Comparison of ENCODE assay signal across 16 cellular contexts in genomic region chr6:111503660-111504059, GRCh38. TPM values are rescaled to one million over a fixed set of nuclear protein-coding genes. Genes with fewer than 3 reads are reported as not detected.
DNase-seq lines count a peak whose midpoint lies in the region; ATAC-seq and TF ChIP-seq lines count a peak whose summit lies in the region.
"Had no signal": no experiment of that assay in that cellular context is flagged by ENCODE, and none has a peak within 500 bp of the region (broad histone marks: within the 10 kb centered on the region; RNA-seq: fewer than 3 reads in every experiment).

No MANE protein-coding gene starts in this region.

- H3K4me1 ChIP-seq in SJSA1 (replicated peaks) (peaks cover 28% of the 10 kb centered on the region), foreskin keratinocyte (no peaks in the 10 kb centered on the region)

- H3K9me3 Mint-ChIP-seq in immature natural killer cell = no peaks in the 10 kb centered on the region

- no peak for TF ChIP-seq CTCF in foreskin keratinocyte (conservative IDR thresholded peaks at IDR 0.05)

- H3K36me3 Mint-ChIP-seq in immature natural killer cell = peaks cover 0 to 15% (median 0%) of the 10 kb centered on the region in 3 donors

- H3K4me1 Mint-ChIP-seq in immature natural killer cell = no peaks in the 10 kb centered on the region

- H3K9me3 ChIP-seq in SJSA1 (replicated peaks) = no peaks in the 10 kb centered on the region; the same call in 1 of the 2 replicates

- peaks cover 0 to 2% (median 2%) of the 10 kb centered on the region in 3 donors for H3K27me3 Mint-ChIP-seq in immature natural killer cell (ENCODE audit: low read depth in 3 of 3)
- H3K27me3 Mint-ChIP-seq: naive thymus-derived CD8-positive, alpha-beta T cell had no signal

- no peak overlapping the region for H3K4me3 ChIP-seq in SJSA1

- H3K36me3 ChIP-seq in SJSA1 = peaks cover 11% of the 10 kb centered on the region; the same call in 1 of the 2 replicates

- no peaks in the 10 kb centered on the region for H3K27me3 ChIP-seq in SJSA1 (replicated peaks)
- H3K27me3 ChIP-seq in foreskin keratinocyte = no peaks in the 10 kb centered on the region
- H3K27me3 ChIP-seq: BE2C had no signal

- H3K4me3 Mint-ChIP-seq in immature natural killer cell = no peak overlapping the region
- H3K4me3 Mint-ChIP-seq: activated T-cell treated with anti-CD3 and anti-CD28 coated beads, Interleukin-2, amount 50 U/mL, for 72 hours; naive thymus-derived CD8-positive, alpha-beta T cell had no signal

- ATAC-seq in HG02763 (IDR thresholded peaks at IDR 0.05; ENCODE audit: unreplicated experiment) (no peak), foreskin keratinocyte (no peak), HG02678 (IDR thresholded peaks at IDR 0.05; ENCODE audit: unreplicated experiment) (no peak)
- ATAC-seq: activated T-cell treated with anti-CD3 and anti-CD28 coated beads, Interleukin-2, amount 50 U/mL, for 72 hours; naive thymus-derived CD8-positive, alpha-beta T cell; PC-3 had no signal

- H3K27ac ChIP-seq in SJSA1 = peak overlapping the region; percentile 58
- no peak overlapping the region for H3K27ac ChIP-seq in foreskin keratinocyte

- peak overlapping the region in 1 of 6 donors; percentile 28 for H3K27ac Mint-ChIP-seq in immature natural killer cell
- H3K27ac Mint-ChIP-seq: activated T-cell treated with anti-CD3 and anti-CD28 coated beads, Interleukin-2, amount 50 U/mL, for 72 hours had no signal

- DNase-seq in COLO829 (ENCODE audit: low spot score) (peak; percentile 47), NCI-H146 (lab: John Stamatoyannopoulos, UW) (peak; percentile 67), SJSA1 (ENCODE audit: low read depth in 1 of 2, low spot score in 2 of 2) (peak in 1 of 2 experiments; percentile 77), iris pigment epithelial cell (ENCODE audit: low read depth) (peak; percentile 29), foreskin keratinocyte (no peak), immature natural killer cell (no peak)
- DNase-seq: activated CD4-positive, alpha-beta T cell treated with anti-CD3 and anti-CD28 coated beads, Interleukin-2, amount 50 U/mL, for 1 hour; activated T-cell treated with anti-CD3 and anti-CD28 coated beads, Interleukin-2, amount 50 U/mL, for 72 hours; aorta; effector memory CD4-positive, alpha-beta T cell; naive thymus-derived CD8-positive, alpha-beta T cell; PC-3; T1000 had no signal

RNA-seq across cellular contexts. Expression of gene REV3L, which starts 20.6 kb away (rescaled TPM):
- 40.6 and 54.5 TPM in 2 replicates for total RNA-seq in SJSA1 (2014; rRNA removed; shearing (Covaris generic))
- 10.6 and 14.1 TPM in 2 replicates for total RNA-seq in foreskin keratinocyte
- polyA plus RNA-seq in foreskin keratinocyte (2.6 and 3.3 TPM in 2 replicates), immature natural killer cell (10 to 100 TPM in 1 of 3 donors, 1 to 10 TPM in 1, under 1 TPM in 1; 0.75 to 18.3 (median 9.0) TPM)

Comparison
In these comparisons a context has a peak if more than half of its experiments do, and no peak if none do; other contexts are left out.
1. DNase-seq: peak in COLO829 (single experiment), NCI-H146 (single experiment) and iris pigment epithelial cell (single experiment); none in foreskin keratinocyte (0 of 2) and immature natural killer cell (0 of 3).